ENCODE assay signal across 11 cellular contexts in the genomic region with DNA sequence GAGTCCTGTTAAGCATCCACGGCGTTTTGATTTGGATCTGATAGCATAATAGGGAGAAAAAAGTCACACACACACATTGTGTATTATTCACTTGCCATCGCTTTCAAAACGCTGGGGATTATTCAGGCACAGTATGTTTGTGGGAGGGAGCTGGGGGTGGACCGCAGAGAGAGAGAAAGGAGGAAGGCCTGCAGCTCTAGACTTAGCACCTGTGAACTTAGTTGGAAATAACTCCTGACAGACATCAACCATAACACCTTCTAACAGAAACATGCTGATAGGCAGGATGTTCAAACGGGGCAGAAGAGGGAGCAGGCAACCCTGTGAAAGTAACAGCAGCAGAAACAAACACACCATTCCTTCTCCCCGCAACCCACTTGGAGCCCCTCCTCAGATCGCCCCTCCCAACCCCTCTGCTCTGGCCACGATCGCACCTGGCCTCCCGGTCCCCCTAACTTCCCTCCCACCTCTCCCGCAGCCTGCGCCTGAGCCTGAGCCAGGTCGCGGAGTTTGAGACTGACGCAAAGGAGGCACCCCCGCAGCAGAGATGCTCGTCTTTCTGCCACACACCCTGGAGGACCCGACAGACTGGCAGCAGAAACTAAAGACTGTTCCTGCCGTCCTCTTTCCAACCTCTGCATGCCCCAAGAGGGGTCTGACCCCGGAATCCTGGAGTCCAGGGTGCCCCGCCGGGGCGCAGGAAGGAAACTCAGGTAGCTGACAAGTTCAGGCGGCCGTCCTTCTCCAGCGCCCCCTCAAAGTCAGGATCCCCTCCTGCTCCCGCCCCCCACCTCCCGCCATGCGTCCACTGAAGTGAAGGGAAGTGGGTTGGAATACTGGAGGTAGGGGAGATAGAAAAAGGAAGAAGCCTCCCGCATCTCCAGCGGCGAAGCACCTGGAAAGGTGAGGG. TPM values are rescaled to one million over a fixed set of nuclear protein-coding genes. Genes with fewer than 3 reads are reported as not detected.
A peak's percentile ranks its signal among the peaks of the same experiment; 100 is the strongest.
DNase-seq lines count a peak whose midpoint lies in the region; ATAC-seq and TF ChIP-seq lines count a peak whose summit lies in the region.
"Had no signal": no experiment of that assay in that cellular context is flagged by ENCODE, and none has a peak within 500 bp of the region (broad histone marks: within the 10 kb centered on the region; RNA-seq: fewer than 3 reads in every experiment).

No MANE protein-coding gene starts in this region.

- no peak overlapping the region for H3K27ac ChIP-seq in foreskin keratinocyte
- no peak overlapping the region for H3K27ac ChIP-seq in neural progenitor cell
- H3K27ac ChIP-seq: BLaER1 treated with 17β-estradiol and CSF1 and Interleukin-3, amounts not matched to agents 10 nM and 100 nM had no signal

- in situ Hi-C loops in ACHN (cut with HindIII; ENCODE audit: low pct_ligation_motif_present, low pct_unique_long_range_greater_than_20kb, low sequenced_read_pairs): no loop called here

- peak overlapping the region; percentile 85 for H3K4me3 Mint-ChIP-seq in neural progenitor cell
- H3K4me3 Mint-ChIP-seq in T-helper 2 cell treated with Interferon-gamma antibody and Interleukin-4, amounts not matched to agents 5 μg/mL and 100 μg/mL, for 36 hours: no peak overlapping the region

- no peak overlapping the region for H3K27ac Mint-ChIP-seq in neural progenitor cell
- no peak overlapping the region for H3K27ac Mint-ChIP-seq in T-helper 2 cell treated with Interferon-gamma antibody and Interleukin-4, amounts not matched to agents 5 μg/mL and 100 μg/mL, for 36 hours

- H3K36me3 Mint-ChIP-seq in neural progenitor cell: no peaks in the 10 kb centered on the region
- no peaks in the 10 kb centered on the region for H3K36me3 Mint-ChIP-seq in T-helper 2 cell treated with Interferon-gamma antibody and Interleukin-4, amounts not matched to agents 5 μg/mL and 100 μg/mL, for 36 hours (ENCODE audit: low read depth)

- no peaks in the 10 kb centered on the region for H3F3A ChIP-seq in neural progenitor cell (ENCODE audit: low read depth)

- DNase-seq in ACHN: peak; percentile 19
- DNase-seq in NCI-H2171 treated with DMSO at 0.1 percent for 48 hours (lab: John Stamatoyannopoulos, UW): peak; percentile 79
- no peak for DNase-seq in foreskin keratinocyte
- peak; percentile 49 for DNase-seq in neural progenitor cell (ENCODE audit: low spot score)
- no peak for DNase-seq in AML-193 (lab: John Stamatoyannopoulos, UW)
- no peak for DNase-seq in T-helper 2 cell treated with Interferon-gamma antibody and Interleukin-4, amounts not matched to agents 5 μg/mL and 100 μg/mL, for 36 hours (ENCODE audit: low spot score)
- no peak for DNase-seq in globus pallidus (ENCODE audit: low spot score)
- DNase-seq: NCI-H226 had no signal

- no peaks in the 10 kb centered on the region for H3K79me2 ChIP-seq in neural progenitor cell (ENCODE audit: low read depth)

- TF ChIP-seq CTCF in foreskin keratinocyte (conservative IDR thresholded peaks at IDR 0.05) (no peak), neural progenitor cell (IDR thresholded peaks at IDR 0.05) (no peak)

- H3K4me1 Mint-ChIP-seq in neural progenitor cell: peaks cover 19% of the 10 kb centered on the region
- no peaks in the 10 kb centered on the region for H3K4me1 Mint-ChIP-seq in T-helper 2 cell treated with Interferon-gamma antibody and Interleukin-4, amounts not matched to agents 5 μg/mL and 100 μg/mL, for 36 hours (ENCODE audit: low read depth)

- ATAC-seq in foreskin keratinocyte: peak; percentile 59
- ATAC-seq in GM19324 (IDR thresholded peaks at IDR 0.05; ENCODE audit: low FRiP score, unreplicated experiment): no peak

- no peak overlapping the region for H3K9ac ChIP-seq in neural progenitor cell
- H3K9ac ChIP-seq: BLaER1 treated with 17β-estradiol and CSF1 and Interleukin-3, amounts not matched to agents 10 nM and 100 nM had no signal

- H3K4me1 ChIP-seq in foreskin keratinocyte: no peaks in the 10 kb centered on the region
- H3K4me1 ChIP-seq in neural progenitor cell: no peaks in the 10 kb centered on the region
- H3K4me1 ChIP-seq: BLaER1 treated with 17β-estradiol and CSF1 and Interleukin-3, amounts not matched to agents 10 nM and 100 nM had no signal

- no peaks in the 10 kb centered on the region for H3K9me3 Mint-ChIP-seq in neural progenitor cell
- H3K9me3 Mint-ChIP-seq in T-helper 2 cell treated with Interferon-gamma antibody and Interleukin-4, amounts not matched to agents 5 μg/mL and 100 μg/mL, for 36 hours: no peaks in the 10 kb centered on the region

- H3K9me3 ChIP-seq in neural progenitor cell (ENCODE audit: low read depth): no peaks in the 10 kb centered on the region

- peaks cover 70% of the 10 kb centered on the region for H3K27me3 ChIP-seq in foreskin keratinocyte
- H3K27me3 ChIP-seq in neural progenitor cell: peaks cover 56% of the 10 kb centered on the region
- H3K27me3 ChIP-seq: BLaER1 treated with 17β-estradiol and CSF1 and Interleukin-3, amounts not matched to agents 10 nM and 100 nM had no signal

- H2AFZ ChIP-seq in neural progenitor cell (replicated peaks): peak overlapping the region; percentile 96

- H3K4me2 ChIP-seq in neural progenitor cell: peak overlapping the region; percentile 95
- H3K4me2 ChIP-seq: BLaER1 treated with 17β-estradiol and CSF1 and Interleukin-3, amounts not matched to agents 10 nM and 100 nM had no signal

- no peaks in the 10 kb centered on the region for H3K36me3 ChIP-seq in neural progenitor cell
- H3K36me3 ChIP-seq: BLaER1 treated with 17β-estradiol and CSF1 and Interleukin-3, amounts not matched to agents 10 nM and 100 nM had no signal

- peak overlapping the region; percentile 69 for H3K4me3 ChIP-seq in neural progenitor cell
- H3K4me3 ChIP-seq: BLaER1 treated with 17β-estradiol and CSF1 and Interleukin-3, amounts not matched to agents 10 nM and 100 nM; lung had no signal

- H3K27me3 Mint-ChIP-seq in neural progenitor cell (ENCODE audit: insufficient read depth, low read depth): peaks cover 10% of the 10 kb centered on the region
- peaks cover 24% of the 10 kb centered on the region for H3K27me3 Mint-ChIP-seq in T-helper 2 cell treated with Interferon-gamma antibody and Interleukin-4, amounts not matched to agents 5 μg/mL and 100 μg/mL, for 36 hours (ENCODE audit: low read depth)

- H4K20me1 ChIP-seq in neural progenitor cell (ENCODE audit: low read depth): no peaks in the 10 kb centered on the region
- H4K20me1 ChIP-seq: BLaER1 treated with 17β-estradiol and CSF1 and Interleukin-3, amounts not matched to agents 10 nM and 100 nM had no signal

RNA-seq across cellular contexts. Expression of gene CHST9, which starts 0.7 kb away (rescaled TPM):
- total RNA-seq in foreskin keratinocyte: 0.04 TPM in 1 of 2 replicates, not detected in the other
- polyA plus RNA-seq in foreskin keratinocyte: not detected in 2 replicates
- total RNA-seq in neural progenitor cell (ENCODE audit: low replicate concordance): 0.77 and 1.3 TPM in 2 replicates

Comparison
In these comparisons a context has a peak if more than half of its experiments do, and no peak if none do; other contexts are left out.
1. DNase-seq: peak in ACHN (single experiment), NCI-H2171 treated with DMSO at 0.1 percent for 48 hours (single experiment) and neural progenitor cell (single experiment); none in foreskin keratinocyte (0 of 2), AML-193 (0 of 2), T-helper 2 cell treated with Interferon-gamma antibody and Interleukin-4, amounts not matched to agents 5 μg/mL and 100 μg/mL, for 36 hours (single experiment) and globus pallidus (single experiment).